18 cellular contexts compared by ENCODE assay signal in genomic region chr20:62014889-62015375, GRCh38. TPM values are rescaled to one million over a fixed set of nuclear protein-coding genes. Genes with fewer than 3 reads are reported as not detected.
DNase-seq lines count a peak whose midpoint lies in the region; ATAC-seq and TF ChIP-seq lines count a peak whose summit lies in the region.
"Had no signal": no experiment of that assay in that cellular context is flagged by ENCODE, and none has a peak within 500 bp of the region (broad histone marks: within the 10 kb centered on the region; RNA-seq: fewer than 3 reads in every experiment).

No MANE protein-coding gene starts in this region.

- H3K9me3 Mint-ChIP-seq in activated naive CD8-positive, alpha-beta T cell treated with anti-CD3 and anti-CD28 coated beads, Interleukin-2, amount 50 U/mL, for 24 hours: no peaks in the 10 kb centered on the region
- no peaks in the 10 kb centered on the region for H3K9me3 Mint-ChIP-seq in activated naive CD8-positive, alpha-beta T cell treated with anti-CD3 and anti-CD28 coated beads for 36 hours
- H3K9me3 Mint-ChIP-seq in activated T-helper 17 cell treated with anti-CD3 and anti-CD28 coated beads, Interleukin-2, amount 50 U/mL, for 72 hours: no peaks in the 10 kb centered on the region
- no peaks in the 10 kb centered on the region for H3K9me3 Mint-ChIP-seq in mesothelial cell of epicardium
- no peaks in the 10 kb centered on the region for H3K9me3 Mint-ChIP-seq in stimulated activated memory B cell treated with anti-CD40 and anti-IgM and Interleukin-4, amounts not matched to agents 10 μg/mL and 1 μg/mL and 100 μg/mL, for 72 hours
- H3K9me3 Mint-ChIP-seq: CD8-positive, alpha-beta T cell had no signal

- no peak overlapping the region for H3K27ac ChIP-seq in effector memory CD4-positive, alpha-beta T cell (ENCODE audit: insufficient read depth, low read length, poor library complexity, severe bottlenecking)
- H3K27ac ChIP-seq: GM23248, RWPE1 had no signal

- no peak overlapping the region for H3K4me3 ChIP-seq in effector memory CD4-positive, alpha-beta T cell (ENCODE audit: insufficient read depth, low read depth, low read length, poor library complexity, severe bottlenecking)
- H3K4me3 ChIP-seq: GM23248 had no signal

- H3K27ac Mint-ChIP-seq in activated naive CD8-positive, alpha-beta T cell treated with anti-CD3 and anti-CD28 coated beads, Interleukin-2, amount 50 U/mL, for 24 hours: peak overlapping the region; percentile 22
- no peak overlapping the region for H3K27ac Mint-ChIP-seq in activated naive CD8-positive, alpha-beta T cell treated with anti-CD3 and anti-CD28 coated beads for 36 hours
- H3K27ac Mint-ChIP-seq in activated T-helper 17 cell treated with anti-CD3 and anti-CD28 coated beads, Interleukin-2, amount 50 U/mL, for 72 hours: peak overlapping the region; percentile 62
- peak overlapping the region; percentile 60 for H3K27ac Mint-ChIP-seq in mesothelial cell of epicardium
- peak overlapping the region; percentile 28 for H3K27ac Mint-ChIP-seq in stimulated activated memory B cell treated with anti-CD40 and anti-IgM and Interleukin-4, amounts not matched to agents 10 μg/mL and 1 μg/mL and 100 μg/mL, for 72 hours
- H3K27ac Mint-ChIP-seq: CD8-positive, alpha-beta T cell had no signal

- DNase-seq in activated naive CD8-positive, alpha-beta T cell treated with anti-CD3 and anti-CD28 coated beads, Interleukin-2, amount 50 U/mL, for 24 hours: no peak
- DNase-seq in activated naive CD8-positive, alpha-beta T cell treated with anti-CD3 and anti-CD28 coated beads for 36 hours: no peak
- DNase-seq in mesothelial cell of epicardium (ENCODE audit: low spot score in 2 of 2, unreplicated experiment in 2 of 2) (no peak), NCI-H1417 treated with DMSO at 0.1 percent for 48 hours (lab: John Stamatoyannopoulos, UW) (no peak), SW 1271 (lab: John Stamatoyannopoulos, UW) (no peak)
- DNase-seq in effector memory CD4-positive, alpha-beta T cell: no peak
- DNase-seq: BE2C; CD8-positive, alpha-beta T cell; DMS53; EL; GM23248; NCI-H187 treated with DMSO at 0.1 percent for 48 hours; NCI-H226; NCI-H524; SIG-M5 had no signal

- H3K4me1 ChIP-seq in effector memory CD4-positive, alpha-beta T cell (ENCODE audit: control insufficient read depth, insufficient read depth, low read length, poor library complexity, severe bottlenecking): no peaks in the 10 kb centered on the region
- H3K4me1 ChIP-seq: BE2C had no signal

- H3K27me3 ChIP-seq in effector memory CD4-positive, alpha-beta T cell (replicated peaks; ENCODE audit: control insufficient read depth, insufficient read depth, low read length, poor library complexity, severe bottlenecking): no peaks in the 10 kb centered on the region
- H3K27me3 ChIP-seq: BE2C had no signal

- H3K27me3 Mint-ChIP-seq in activated naive CD8-positive, alpha-beta T cell treated with anti-CD3 and anti-CD28 coated beads, Interleukin-2, amount 50 U/mL, for 24 hours: no peaks in the 10 kb centered on the region
- no peaks in the 10 kb centered on the region for H3K27me3 Mint-ChIP-seq in activated naive CD8-positive, alpha-beta T cell treated with anti-CD3 and anti-CD28 coated beads for 36 hours
- H3K27me3 Mint-ChIP-seq in activated T-helper 17 cell treated with anti-CD3 and anti-CD28 coated beads, Interleukin-2, amount 50 U/mL, for 72 hours: no peaks in the 10 kb centered on the region
- H3K27me3 Mint-ChIP-seq in mesothelial cell of epicardium (ENCODE audit: low read depth): no peaks in the 10 kb centered on the region
- no peaks in the 10 kb centered on the region for H3K27me3 Mint-ChIP-seq in stimulated activated memory B cell treated with anti-CD40 and anti-IgM and Interleukin-4, amounts not matched to agents 10 μg/mL and 1 μg/mL and 100 μg/mL, for 72 hours

- H3K4me1 Mint-ChIP-seq in activated naive CD8-positive, alpha-beta T cell treated with anti-CD3 and anti-CD28 coated beads, Interleukin-2, amount 50 U/mL, for 24 hours: peaks cover 8% of the 10 kb centered on the region
- peaks cover 12% of the 10 kb centered on the region for H3K4me1 Mint-ChIP-seq in activated naive CD8-positive, alpha-beta T cell treated with anti-CD3 and anti-CD28 coated beads for 36 hours
- H3K4me1 Mint-ChIP-seq in activated T-helper 17 cell treated with anti-CD3 and anti-CD28 coated beads, Interleukin-2, amount 50 U/mL, for 72 hours: no peaks in the 10 kb centered on the region
- peaks cover 13% of the 10 kb centered on the region for H3K4me1 Mint-ChIP-seq in mesothelial cell of epicardium
- H3K4me1 Mint-ChIP-seq in stimulated activated memory B cell treated with anti-CD40 and anti-IgM and Interleukin-4, amounts not matched to agents 10 μg/mL and 1 μg/mL and 100 μg/mL, for 72 hours: peaks cover 30% of the 10 kb centered on the region

- peaks cover 15% of the 10 kb centered on the region for H3K36me3 ChIP-seq in effector memory CD4-positive, alpha-beta T cell (ENCODE audit: control insufficient read depth, insufficient read depth, low read length)

- no peak for TF ChIP-seq CTCF in mesothelial cell of epicardium (IDR thresholded peaks at IDR 0.05; ENCODE audit: unreplicated experiment)

- ATAC-seq in activated naive CD8-positive, alpha-beta T cell treated with anti-CD3 and anti-CD28 coated beads, Interleukin-2, amount 50 U/mL, for 24 hours: no peak
- ATAC-seq in activated T-helper 17 cell treated with anti-CD3 and anti-CD28 coated beads, Interleukin-2, amount 50 U/mL, for 72 hours (replicated peaks): no peak
- no peak for ATAC-seq in stimulated activated memory B cell treated with anti-CD40 and anti-IgM and Interleukin-4, amounts not matched to agents 10 μg/mL and 1 μg/mL and 100 μg/mL, for 72 hours
- ATAC-seq: CD8-positive, alpha-beta T cell had no signal

- H3K4me3 Mint-ChIP-seq in activated naive CD8-positive, alpha-beta T cell treated with anti-CD3 and anti-CD28 coated beads, Interleukin-2, amount 50 U/mL, for 24 hours: no peak overlapping the region
- no peak overlapping the region for H3K4me3 Mint-ChIP-seq in activated naive CD8-positive, alpha-beta T cell treated with anti-CD3 and anti-CD28 coated beads for 36 hours
- no peak overlapping the region for H3K4me3 Mint-ChIP-seq in activated T-helper 17 cell treated with anti-CD3 and anti-CD28 coated beads, Interleukin-2, amount 50 U/mL, for 72 hours
- no peak overlapping the region for H3K4me3 Mint-ChIP-seq in mesothelial cell of epicardium
- H3K4me3 Mint-ChIP-seq in stimulated activated memory B cell treated with anti-CD40 and anti-IgM and Interleukin-4, amounts not matched to agents 10 μg/mL and 1 μg/mL and 100 μg/mL, for 72 hours: no peak overlapping the region
- H3K4me3 Mint-ChIP-seq: CD8-positive, alpha-beta T cell had no signal

- H3K9me3 ChIP-seq in effector memory CD4-positive, alpha-beta T cell (ENCODE audit: control insufficient read depth, low read length): no peaks in the 10 kb centered on the region
- H3K9me3 ChIP-seq: BE2C had no signal

- peaks cover 3% of the 10 kb centered on the region for H3K36me3 Mint-ChIP-seq in activated naive CD8-positive, alpha-beta T cell treated with anti-CD3 and anti-CD28 coated beads, Interleukin-2, amount 50 U/mL, for 24 hours (ENCODE audit: low read depth)
- no peaks in the 10 kb centered on the region for H3K36me3 Mint-ChIP-seq in activated naive CD8-positive, alpha-beta T cell treated with anti-CD3 and anti-CD28 coated beads for 36 hours
- peaks cover 14% of the 10 kb centered on the region for H3K36me3 Mint-ChIP-seq in activated T-helper 17 cell treated with anti-CD3 and anti-CD28 coated beads, Interleukin-2, amount 50 U/mL, for 72 hours (ENCODE audit: low read depth)
- H3K36me3 Mint-ChIP-seq in mesothelial cell of epicardium: peaks cover 4% of the 10 kb centered on the region
- peaks cover 12% of the 10 kb centered on the region for H3K36me3 Mint-ChIP-seq in stimulated activated memory B cell treated with anti-CD40 and anti-IgM and Interleukin-4, amounts not matched to agents 10 μg/mL and 1 μg/mL and 100 μg/mL, for 72 hours

RNA-seq across cellular contexts. Expression of gene TAF4, which starts 50.7 kb away (rescaled TPM):
- 10 to 100 TPM; 15.2 to 16.4 TPM for total RNA-seq in activated naive CD8-positive, alpha-beta T cell treated with anti-CD3 and anti-CD28 coated beads for 36 hours
- total RNA-seq in activated T-helper 17 cell treated with anti-CD3 and anti-CD28 coated beads, Interleukin-2, amount 50 U/mL, for 72 hours: 10 to 100 TPM; 13.4 to 14.5 TPM
- 27.5 to 28.8 TPM (median 28.1 TPM) in 3 replicates for total RNA-seq in mesothelial cell of epicardium
